In the genomic region with DNA sequence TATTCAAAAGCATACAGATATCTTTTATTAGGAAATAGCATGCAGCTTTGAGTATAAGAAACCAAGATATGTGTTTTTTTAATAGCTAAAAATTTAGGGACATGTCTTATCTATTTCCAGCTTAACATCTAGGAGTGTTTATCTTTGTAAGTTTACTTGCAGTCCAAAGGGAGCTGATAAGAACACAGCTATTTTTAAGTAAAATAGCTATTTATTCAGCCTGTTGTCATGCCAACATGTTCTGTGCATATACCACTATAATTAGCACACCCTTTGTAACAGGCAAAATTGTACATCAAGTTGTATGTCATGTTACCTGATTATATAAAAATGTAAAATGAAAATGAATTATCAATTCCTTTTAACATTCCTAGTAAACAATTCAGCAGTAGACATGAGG, we compare ENCODE assay signal across 16 cellular contexts. TPM values are rescaled to one million over a fixed set of nuclear protein-coding genes. Genes with fewer than 3 reads are reported as not detected.
DNase-seq lines count a peak whose midpoint lies in the region; ATAC-seq, FAIRE-seq and TF ChIP-seq lines count a peak whose summit lies in the region.
"Had no signal": no experiment of that assay in that cellular context is flagged by ENCODE, and none has a peak within 500 bp of the region (broad histone marks: within the 10 kb centered on the region; RNA-seq: fewer than 3 reads in every experiment).

No MANE protein-coding gene starts in this region.

- H3K4me1 ChIP-seq in HepG2 (ENCODE audit: insufficient read depth, low read length) (no peaks in the 10 kb centered on the region), spleen (no peaks in the 10 kb centered on the region), suprapubic skin (no peaks in the 10 kb centered on the region)
- H3K4me1 ChIP-seq: BLaER1 treated with 17β-estradiol and CSF1 and Interleukin-3, amounts not matched to agents 10 nM and 100 nM had no signal

- POLR2A ChIA-PET in HepG2 (lab: Yijun Ruan, JAX), result no interaction called here

- peak overlapping the region in 47 of 59 donors; percentile 1 to 83 (median 53) for H3K27ac ChIP-seq in dorsolateral prefrontal cortex
- peak overlapping the region; percentile 18 for H3K27ac ChIP-seq in HepG2 (ENCODE audit: extremely low read length, insufficient read depth, low read length)
- no peak overlapping the region for H3K27ac ChIP-seq in spleen
- H3K27ac ChIP-seq in suprapubic skin, result no peak overlapping the region
- H3K27ac ChIP-seq: BLaER1 treated with 17β-estradiol and CSF1 and Interleukin-3, amounts not matched to agents 10 nM and 100 nM; GM23248 had no signal

- no peak overlapping the region for H3K4me2 ChIP-seq in HepG2 (ENCODE audit: low read depth, low read length)
- H3K4me2 ChIP-seq: BLaER1 treated with 17β-estradiol and CSF1 and Interleukin-3, amounts not matched to agents 10 nM and 100 nM had no signal

- H3K36me3 ChIP-seq in HepG2 (replicated peaks in 1 of 2; ENCODE audit: control insufficient read depth in 1 of 2, insufficient read depth in 2 of 2, low read length in 2 of 2), result peaks cover 3 to 26% of the 10 kb centered on the region in 2 experiments; a peak in 4 of 5 replicates
- H3K36me3 ChIP-seq in spleen, result peaks cover 0 to 76% (median 48%) of the 10 kb centered on the region in 6 donors
- H3K36me3 ChIP-seq in suprapubic skin, result peaks cover 54% of the 10 kb centered on the region

- peak; percentile 18 for DNase-seq in Ammon's horn (ENCODE audit: low spot score)
- peak; percentile 26 for DNase-seq in amniotic epithelial cell (ENCODE audit: low read depth)
- DNase-seq in dorsolateral prefrontal cortex, result no peak
- no peak for DNase-seq in HepG2 (ENCODE audit: low spot score)
- DNase-seq in activated CD4-positive, alpha-beta T cell treated with anti-CD3 and anti-CD28 coated beads, Interleukin-2, amount 50 U/mL, for 48 hours, result no peak
- DNase-seq in spleen, result no peak
- DNase-seq in suprapubic skin (ENCODE audit: low spot score in 2 of 2), result no peak
- DNase-seq: 8988T; AML-193; CD4-positive, CD25-positive, alpha-beta regulatory T cell; DMS53; GF-D8; GM23248; H7 had no signal

- no peak for TF ChIP-seq RAD21 in HepG2 (CRISPR knock-in tag; IDR thresholded peaks at IDR 0.05)

- TF ChIP-seq CTCF in dorsolateral prefrontal cortex (IDR thresholded peaks at IDR 0.05 in 54 of 56, conservative IDR thresholded peaks at IDR 0.05 in 2 of 56; ENCODE audit: low read depth in 1 of 56, partially characterized antibody in 56 of 56) (no peak), HepG2 (CRISPR knock-in tag; IDR thresholded peaks at IDR 0.05) (no peak), spleen (IDR thresholded peaks at IDR 0.05 in 8 of 11, conservative IDR thresholded peaks at IDR 0.05 in 3 of 11) (no peak), suprapubic skin (IDR thresholded peaks at IDR 0.05) (no peak)

- intact Hi-C loops in dorsolateral prefrontal cortex (cut with DNase I) (no loop called here), HepG2 (cut with micrococcal nuclease; ENCODE audit: unreplicated experiment) (no loop called here), spleen (cut with DNase I; ENCODE audit: low total_unique reads) (no loop called here)

- in situ Hi-C loops in HepG2 (cut with HindIII; ENCODE audit: extremely low pct_ligation_motif_present, low pct_unique_long_range_greater_than_20kb), result no loop called here

- no peaks in the 10 kb centered on the region for H3K79me2 ChIP-seq in HepG2 (ENCODE audit: insufficient read depth, low read length)

- TF ChIP-seq EP300 in HepG2 (IDR thresholded peaks at IDR 0.05; ENCODE audit: low read depth in 2 of 2, low read length in 2 of 2) (no peak), HepG2 (CRISPR knock-in tag; IDR thresholded peaks at IDR 0.05; ENCODE audit: borderline replicate concordance) (no peak), suprapubic skin (IDR thresholded peaks at IDR 0.05) (no peak)

- H3K9me3 ChIP-seq in HepG2 (ENCODE audit: low read length) (no peaks in the 10 kb centered on the region), spleen (no peaks in the 10 kb centered on the region), suprapubic skin (no peaks in the 10 kb centered on the region)
- H3K9me3 ChIP-seq: BLaER1 treated with 17β-estradiol and CSF1 and Interleukin-3, amounts not matched to agents 10 nM and 100 nM had no signal

- ATAC-seq in HepG2 (no peak), HG03354 (IDR thresholded peaks at IDR 0.05; ENCODE audit: poor library complexity, severe bottlenecking, unreplicated experiment) (no peak)

- H3K27me3 ChIP-seq in dorsolateral prefrontal cortex, result no peaks in the 10 kb centered on the region
- H3K27me3 ChIP-seq in HepG2 (ENCODE audit: control insufficient read depth in 1 of 2, insufficient read depth in 2 of 2, low read length in 2 of 2), result no peaks in the 10 kb centered on the region
- no peaks in the 10 kb centered on the region for H3K27me3 ChIP-seq in spleen (replicated peaks in 1 of 7)
- H3K27me3 ChIP-seq in suprapubic skin, result no peaks in the 10 kb centered on the region
- H3K27me3 ChIP-seq: BLaER1 treated with 17β-estradiol and CSF1 and Interleukin-3, amounts not matched to agents 10 nM and 100 nM had no signal

- H3K4me3 ChIP-seq in dorsolateral prefrontal cortex (no peak overlapping the region), HepG2 (replicated peaks in 1 of 3; ENCODE audit: insufficient read depth in 1 of 3, low read depth in 2 of 3, low read length in 3 of 3) (no peak overlapping the region), spleen (no peak overlapping the region), suprapubic skin (no peak overlapping the region)
- H3K4me3 ChIP-seq: BLaER1 treated with 17β-estradiol and CSF1 and Interleukin-3, amounts not matched to agents 10 nM and 100 nM; GM23248 had no signal

- BruUV-seq in HepG2 (replicated peaks; lab: Mats Ljungman, UMichigan), result no TSS peak

- no peak overlapping the region for H2AFZ ChIP-seq in HepG2 (ENCODE audit: low read length)
- H2AFZ ChIP-seq: GM23248 had no signal

- no peak overlapping the region for H3K9ac ChIP-seq in HepG2 (ENCODE audit: insufficient read depth, low read depth, low read length)
- H3K9ac ChIP-seq: BLaER1 treated with 17β-estradiol and CSF1 and Interleukin-3, amounts not matched to agents 10 nM and 100 nM; GM23248 had no signal

- TF ChIP-seq POLR2A in HepG2 (IDR thresholded peaks at IDR 0.05; ENCODE audit: insufficient read depth in 1 of 2, low read depth in 2 of 2, low read length in 2 of 2) (no peak), spleen (IDR thresholded peaks at IDR 0.05) (no peak), suprapubic skin (IDR thresholded peaks at IDR 0.05) (no peak)

- CTCF ChIA-PET in HepG2 (lab: Yijun Ruan, JAX; ENCODE audit: low intra/inter-chr PET ratio, low total read pairs), result no interaction called here

- FAIRE-seq in HepG2 (lab: Jason Lieb, UNC), result no peak

- H4K20me1 ChIP-seq in HepG2 (ENCODE audit: insufficient read depth, low read length), result no peaks in the 10 kb centered on the region; the same call in 1 of the 2 replicates

RNA-seq across cellular contexts. Expression of a gene that starts 29.6 kb away (rescaled TPM):
- total RNA-seq in dorsolateral prefrontal cortex (10 to 100 TPM; 23.1 to 48.5 (median 32.7) TPM), HepG2 (2016; rRNA removed; fragmentation: Illumina TruSeq; extraction: Trizol) (56.3 and 65.5 TPM in 2 replicates), spleen (10 to 100 TPM; 24.8 to 37.6 (median 27.4) TPM), suprapubic skin (10 to 100 TPM; 13.6 to 34.5 (median 19.5) TPM)
- total RNA-seq in HepG2 (2016; cell fraction: cytosol; rRNA removed; fragmentation: Illumina TruSeq; extraction: Trizol; ENCODE audit: low read depth), result 13.3 and 17.4 TPM in 2 replicates
- 55.3 and 69.7 TPM in 2 replicates for total RNA-seq in HepG2 (2016; cell fraction: insoluble cytoplasmic fraction; rRNA removed; fragmentation: Illumina TruSeq; extraction: Trizol)
- 23.5 and 27.3 TPM in 2 replicates for total RNA-seq in HepG2 (2016; cell fraction: membrane; rRNA removed; fragmentation: Illumina TruSeq; extraction: Trizol)
- 62.3 and 63.2 TPM in 2 replicates for total RNA-seq in HepG2 (2016; cell fraction: nucleus; rRNA removed; fragmentation: Illumina TruSeq; extraction: Trizol)
- polyA plus RNA-seq in HepG2 (2011; rRNA removed) (19.6 and 29.1 TPM in 2 replicates), spleen (10 to 100 TPM; 20.0 to 26.3 (median 20.0) TPM)
- polyA plus RNA-seq in HepG2 (2011; cell fraction: cytosol; rRNA removed), result 8.9 and 12.8 TPM in 2 replicates
- polyA plus RNA-seq in HepG2 (2011; cell fraction: nucleus; rRNA removed), result 12.6 and 37.9 TPM in 2 replicates
- polyA plus RNA-seq in HepG2 (2012), result 26.6 and 33.0 TPM in 2 replicates
- polyA plus RNA-seq in HepG2 (2016; cell fraction: cytosol; fragmentation: Illumina TruSeq; extraction: Trizol; ENCODE audit: low read depth), result 5.0 and 5.5 TPM in 2 replicates
- 69.4 and 78.5 TPM in 2 replicates for polyA plus RNA-seq in HepG2 (2016; cell fraction: insoluble cytoplasmic fraction; fragmentation: Illumina TruSeq; extraction: Trizol; ENCODE audit: low read depth)
- 13.1 and 14.8 TPM in 2 replicates for polyA plus RNA-seq in HepG2 (2016; cell fraction: membrane; fragmentation: Illumina TruSeq; extraction: Trizol; ENCODE audit: low read depth)
- polyA plus RNA-seq in HepG2 (2016; cell fraction: nucleus; fragmentation: Illumina TruSeq; extraction: Trizol; ENCODE audit: insufficient read depth, low read depth), result 69.9 and 72.0 TPM in 2 replicates
- 11.4 and 17.2 TPM in 2 replicates for polyA minus RNA-seq in HepG2 (2011; rRNA and poly(A)+ RNA removed; ENCODE audit: low replicate concordance)
- 6.9 and 11.3 TPM in 2 replicates for polyA minus RNA-seq in HepG2 (2011; cell fraction: cytosol; rRNA and poly(A)+ RNA removed)
- polyA minus RNA-seq in HepG2 (2011; cell fraction: nucleus; rRNA and poly(A)+ RNA removed), result 51.7 and 63.1 TPM in 2 replicates

RNA-seq across cellular contexts. Expression of a gene that starts 32.0 kb away (rescaled TPM):
- total RNA-seq in dorsolateral prefrontal cortex (10 to 100 TPM; 21.9 to 54.7 (median 35.1) TPM), HepG2 (2016; rRNA removed; fragmentation: Illumina TruSeq; extraction: Trizol) (10.1 and 12.2 TPM in 2 replicates), spleen (10 to 100 TPM; 17.5 to 28.3 (median 19.5) TPM), suprapubic skin (10 to 100 TPM in 3 of 4 donors, 1 to 10 TPM in 1; 9.0 to 21.2 (median 13.6) TPM)
- 3.1 and 4.0 TPM in 2 replicates for total RNA-seq in HepG2 (2016; cell fraction: cytosol; rRNA removed; fragmentation: Illumina TruSeq; extraction: Trizol; ENCODE audit: low read depth)
- total RNA-seq in HepG2 (2016; cell fraction: insoluble cytoplasmic fraction; rRNA removed; fragmentation: Illumina TruSeq; extraction: Trizol), result 11.4 and 13.2 TPM in 2 replicates
- total RNA-seq in HepG2 (2016; cell fraction: membrane; rRNA removed; fragmentation: Illumina TruSeq; extraction: Trizol), result 6.4 and 7.5 TPM in 2 replicates
- total RNA-seq in HepG2 (2016; cell fraction: nucleus; rRNA removed; fragmentation: Illumina TruSeq; extraction: Trizol), result 12.6 and 12.9 TPM in 2 replicates
- polyA plus RNA-seq in HepG2 (2011; rRNA removed) (6.3 and 7.2 TPM in 2 replicates), spleen (10 to 100 TPM in 1 of 3 donors, 1 to 10 TPM in 2; 6.6 to 11.4 (median 7.5) TPM)
- polyA plus RNA-seq in HepG2 (2011; cell fraction: cytosol; rRNA removed), result 2.8 and 3.8 TPM in 2 replicates
- polyA plus RNA-seq in HepG2 (2011; cell fraction: nucleus; rRNA removed), result 11.1 and 11.2 TPM in 2 replicates
- 6.2 and 7.9 TPM in 2 replicates for polyA plus RNA-seq in HepG2 (2012)
- polyA plus RNA-seq in HepG2 (2016; cell fraction: cytosol; fragmentation: Illumina TruSeq; extraction: Trizol; ENCODE audit: low read depth), result 0.71 and 0.92 TPM in 2 replicates
- polyA plus RNA-seq in HepG2 (2016; cell fraction: insoluble cytoplasmic fraction; fragmentation: Illumina TruSeq; extraction: Trizol; ENCODE audit: low read depth), result 10.7 and 11.1 TPM in 2 replicates
- 1.6 and 1.7 TPM in 2 replicates for polyA plus RNA-seq in HepG2 (2016; cell fraction: membrane; fragmentation: Illumina TruSeq; extraction: Trizol; ENCODE audit: low read depth)
- 20.2 and 23.3 TPM in 2 replicates for polyA plus RNA-seq in HepG2 (2016; cell fraction: nucleus; fragmentation: Illumina TruSeq; extraction: Trizol; ENCODE audit: insufficient read depth, low read depth)
- polyA minus RNA-seq in HepG2 (2011; rRNA and poly(A)+ RNA removed; ENCODE audit: low replicate concordance), result 6.3 and 6.8 TPM in 2 replicates
- polyA minus RNA-seq in HepG2 (2011; cell fraction: cytosol; rRNA and poly(A)+ RNA removed), result 2.9 and 3.4 TPM in 2 replicates
- 28.3 and 34.4 TPM in 2 replicates for polyA minus RNA-seq in HepG2 (2011; cell fraction: nucleus; rRNA and poly(A)+ RNA removed)

RNA-seq across cellular contexts. Expression of a gene that starts 32.3 kb away (rescaled TPM):
- total RNA-seq in dorsolateral prefrontal cortex (10 to 100 TPM; 15.0 to 36.6 (median 27.1) TPM), HepG2 (2016; rRNA removed; fragmentation: Illumina TruSeq; extraction: Trizol) (19.4 and 22.4 TPM in 2 replicates), spleen (10 to 100 TPM; 15.1 to 37.4 (median 23.8) TPM), suprapubic skin (10 to 100 TPM; 20.4 to 66.3 (median 21.6) TPM)
- 4.8 and 6.2 TPM in 2 replicates for total RNA-seq in HepG2 (2016; cell fraction: cytosol; rRNA removed; fragmentation: Illumina TruSeq; extraction: Trizol; ENCODE audit: low read depth)
- total RNA-seq in HepG2 (2016; cell fraction: insoluble cytoplasmic fraction; rRNA removed; fragmentation: Illumina TruSeq; extraction: Trizol), result 20.0 and 23.9 TPM in 2 replicates
- total RNA-seq in HepG2 (2016; cell fraction: membrane; rRNA removed; fragmentation: Illumina TruSeq; extraction: Trizol), result 6.7 and 8.4 TPM in 2 replicates
- 38.5 and 39.3 TPM in 2 replicates for total RNA-seq in HepG2 (2016; cell fraction: nucleus; rRNA removed; fragmentation: Illumina TruSeq; extraction: Trizol)
- polyA plus RNA-seq in HepG2 (2011; rRNA removed) (14.4 and 16.6 TPM in 2 replicates), spleen (10 to 100 TPM; 13.1 to 20.0 (median 13.3) TPM)
- 3.3 and 4.1 TPM in 2 replicates for polyA plus RNA-seq in HepG2 (2011; cell fraction: cytosol; rRNA removed)
- 28.7 and 32.6 TPM in 2 replicates for polyA plus RNA-seq in HepG2 (2011; cell fraction: nucleus; rRNA removed)
- 8.9 and 9.9 TPM in 2 replicates for polyA plus RNA-seq in HepG2 (2012)
- polyA plus RNA-seq in HepG2 (2016; cell fraction: cytosol; fragmentation: Illumina TruSeq; extraction: Trizol; ENCODE audit: low read depth), result 0.61 and 0.82 TPM in 2 replicates
- 12.3 and 14.8 TPM in 2 replicates for polyA plus RNA-seq in HepG2 (2016; cell fraction: insoluble cytoplasmic fraction; fragmentation: Illumina TruSeq; extraction: Trizol; ENCODE audit: low read depth)
- 1.5 and 2.4 TPM in 2 replicates for polyA plus RNA-seq in HepG2 (2016; cell fraction: membrane; fragmentation: Illumina TruSeq; extraction: Trizol; ENCODE audit: low read depth)
- 55.4 and 56.2 TPM in 2 replicates for polyA plus RNA-seq in HepG2 (2016; cell fraction: nucleus; fragmentation: Illumina TruSeq; extraction: Trizol; ENCODE audit: insufficient read depth, low read depth)
- 6.2 and 6.6 TPM in 2 replicates for polyA minus RNA-seq in HepG2 (2011; rRNA and poly(A)+ RNA removed; ENCODE audit: low replicate concordance)
- 5.5 and 6.2 TPM in 2 replicates for polyA minus RNA-seq in HepG2 (2011; cell fraction: cytosol; rRNA and poly(A)+ RNA removed)
- polyA minus RNA-seq in HepG2 (2011; cell fraction: nucleus; rRNA and poly(A)+ RNA removed), result 45.2 and 52.3 TPM in 2 replicates

Comparison
In these comparisons a context has a peak if more than half of its experiments do, and no peak if none do; other contexts are left out.
1. DNase-seq: peak in Ammon's horn (single experiment) and amniotic epithelial cell (single experiment); none in dorsolateral prefrontal cortex (0 of 10), HepG2 (single experiment), activated CD4-positive, alpha-beta T cell treated with anti-CD3 and anti-CD28 coated beads, Interleukin-2, amount 50 U/mL, for 48 hours (0 of 2), spleen (single experiment) and suprapubic skin (0 of 2).
2. H3K27ac ChIP-seq: peak in dorsolateral prefrontal cortex (47 of 59) and HepG2 (single experiment); none in spleen (0 of 8) and suprapubic skin (single experiment).